Comparison of ENCODE assay signal across 11 cellular contexts in the genomic region with DNA sequence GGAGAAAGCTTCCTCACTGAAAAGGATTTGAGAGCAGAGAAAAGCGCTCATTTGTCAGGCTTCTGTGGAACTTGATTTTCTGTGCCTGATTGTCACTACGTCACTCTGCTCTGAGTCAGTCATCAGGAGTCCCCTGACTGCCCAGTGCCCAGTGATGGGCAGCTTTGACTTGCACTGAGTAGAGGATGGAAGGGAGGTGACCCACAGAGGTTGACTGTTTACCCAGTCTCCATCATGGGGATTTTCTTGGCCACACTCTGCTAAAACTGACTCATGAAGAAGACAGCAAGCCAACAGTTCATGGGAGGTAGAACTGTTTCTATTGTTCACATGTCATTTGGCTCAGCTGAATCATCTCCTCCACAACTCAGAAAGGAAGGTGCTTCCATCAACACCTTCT.
A peak's percentile ranks its signal among the peaks of the same experiment; 100 is the strongest.
DNase-seq lines count a peak whose midpoint lies in the region; ATAC-seq lines count a peak whose summit lies in the region.
"Had no signal": no experiment of that assay in that cellular context is flagged by ENCODE, and none has a peak within 500 bp of the region (broad histone marks: within the 10 kb centered on the region; RNA-seq: fewer than 3 reads in every experiment).

No MANE protein-coding gene starts in this region.

- no peak overlapping the region for H3K4me3 ChIP-seq in neuronal stem cell (ENCODE audit: low read length in 2 of 2)
- H3K4me3 ChIP-seq: SJCRH30, transverse colon had no signal

- no peaks in the 10 kb centered on the region for H3K79me1 ChIP-seq in neuronal stem cell (ENCODE audit: low read depth, low read length)

- H2BK15ac ChIP-seq in neuronal stem cell (ENCODE audit: low read length) = no peak overlapping the region

- peaks cover 3% of the 10 kb centered on the region for H3K27me3 Mint-ChIP-seq in activated CD4-positive, alpha-beta T cell treated with anti-CD3 and anti-CD28 coated beads for 36 hours
- H3K27me3 Mint-ChIP-seq in activated T-helper 1 cell treated with anti-CD3 and anti-CD28 coated beads, Interleukin-12 subunit alpha, Interleukin-12 subunit beta, Interleukin-2, Interleukin-4 antibody, amounts not matched to agents 30 ng/mL and 10 ng/mL and 1 ng/mL, durations not matched to agents 14 hours and 24 hours and 36 hours (ENCODE audit: insufficient read depth) = peaks cover 8% of the 10 kb centered on the region

- no peak overlapping the region for H2BK12ac ChIP-seq in neuronal stem cell (ENCODE audit: low read length)

- no peak overlapping the region for H3K4ac ChIP-seq in neuronal stem cell (ENCODE audit: low read length)

- no peak overlapping the region for H2AK5ac ChIP-seq in neuronal stem cell (ENCODE audit: low read depth, low read length)

- H3K27ac ChIP-seq in neuronal stem cell (replicated peaks; ENCODE audit: low read length) = no peak overlapping the region
- H3K27ac ChIP-seq: SJCRH30, transverse colon had no signal

- H4K91ac ChIP-seq in neuronal stem cell (ENCODE audit: low read depth, low read length, poor library complexity) = no peak overlapping the region

- peak; percentile 91 for ATAC-seq in activated CD4-positive, alpha-beta T cell treated with anti-CD3 and anti-CD28 coated beads for 36 hours
- ATAC-seq in HG02763 (IDR thresholded peaks at IDR 0.05; ENCODE audit: unreplicated experiment) (peak; percentile 34), HG02884 (IDR thresholded peaks at IDR 0.05; ENCODE audit: unreplicated experiment) (no peak)

- no peak overlapping the region for H2BK5ac ChIP-seq in neuronal stem cell (ENCODE audit: low read length)

- peaks cover 0 to 4% of the 10 kb centered on the region in 2 donors for H3K4me1 ChIP-seq in neuronal stem cell (ENCODE audit: control insufficient read depth in 2 of 2, insufficient read depth in 1 of 2, low read depth in 1 of 2, low read length in 2 of 2)
- H3K4me1 ChIP-seq: transverse colon had no signal

- H3K18ac ChIP-seq in neuronal stem cell (ENCODE audit: low read length) = no peak overlapping the region

- H3K4me2 ChIP-seq in neuronal stem cell (ENCODE audit: insufficient read depth, low read length, poor library complexity, severe bottlenecking) = no peak overlapping the region

- CTCF ChIA-PET in activated CD4-positive, alpha-beta T cell treated with anti-CD3 and anti-CD28 coated beads for 36 hours (lab: Charles Lee) = interaction anchor here (0.5 to 0.8 kb wide), 2 partner anchors 14 to 517 kb away, joined by 3 read pairs; no protein-coding TSS in a partner anchor

- peaks cover 56% of the 10 kb centered on the region for H3K4me1 Mint-ChIP-seq in activated CD4-positive, alpha-beta T cell treated with anti-CD3 and anti-CD28 coated beads for 36 hours
- peaks cover 65% of the 10 kb centered on the region for H3K4me1 Mint-ChIP-seq in activated T-helper 1 cell treated with anti-CD3 and anti-CD28 coated beads, Interleukin-12 subunit alpha, Interleukin-12 subunit beta, Interleukin-2, Interleukin-4 antibody, amounts not matched to agents 30 ng/mL and 10 ng/mL and 1 ng/mL, durations not matched to agents 14 hours and 24 hours and 36 hours (ENCODE audit: low read depth)

- WGBS in neuronal stem cell (ENCODE audit: extremely low coverage in 2 of 2, insufficient read length in 2 of 2, insufficient replicate concordance in 1 of 2), 2 donors = no CpG with 5 or more reads among the region's 2 CpGs

- no peaks in the 10 kb centered on the region for H3K27me3 ChIP-seq in neuronal stem cell (ENCODE audit: control insufficient read depth in 3 of 3, insufficient read depth in 3 of 3, low read depth in 1 of 3, low read length in 3 of 3)
- H3K27me3 ChIP-seq: SJCRH30, transverse colon had no signal

- H4K8ac ChIP-seq in neuronal stem cell (ENCODE audit: low read depth, low read length) = no peak overlapping the region

- H2AFZ ChIP-seq in neuronal stem cell (ENCODE audit: low read length) = no peak overlapping the region

- DNase-seq in activated CD4-positive, alpha-beta T cell treated with anti-CD3 and anti-CD28 coated beads for 36 hours = peak; percentile 51
- DNase-seq in activated CD4-positive, alpha-beta T cell treated with anti-CD3 and anti-CD28 coated beads for 1 hour = no peak
- no peak for DNase-seq in activated T-helper 1 cell treated with anti-CD3 and anti-CD28 coated beads, Interleukin-12 subunit alpha, Interleukin-12 subunit beta, Interleukin-2, Interleukin-4 antibody, amounts not matched to agents 30 ng/mL and 10 ng/mL and 1 ng/mL, durations not matched to agents 14 hours and 24 hours and 36 hours (ENCODE audit: low spot score)
- DNase-seq in lung microvascular endothelial cell (ENCODE audit: low read depth in 2 of 2) = peak; percentile 95 to 96
- no peak for DNase-seq in neuronal stem cell (ENCODE audit: low spot score)
- DNase-seq in mesenteric fat pad (ENCODE audit: low spot score) = no peak
- DNase-seq: NCI-H146, SJCRH30, transverse colon had no signal

- no peak overlapping the region for H3K9ac ChIP-seq in neuronal stem cell (ENCODE audit: low read depth, low read length, poor library complexity)

- H3K36me3 Mint-ChIP-seq in activated CD4-positive, alpha-beta T cell treated with anti-CD3 and anti-CD28 coated beads for 36 hours (ENCODE audit: low read depth) = no peaks in the 10 kb centered on the region
- H3K36me3 Mint-ChIP-seq in activated T-helper 1 cell treated with anti-CD3 and anti-CD28 coated beads, Interleukin-12 subunit alpha, Interleukin-12 subunit beta, Interleukin-2, Interleukin-4 antibody, amounts not matched to agents 30 ng/mL and 10 ng/mL and 1 ng/mL, durations not matched to agents 14 hours and 24 hours and 36 hours (ENCODE audit: low read depth) = peaks cover 4% of the 10 kb centered on the region

- POLR2A ChIA-PET in activated CD4-positive, alpha-beta T cell treated with anti-CD3 and anti-CD28 coated beads for 36 hours (lab: Charles Lee) = interaction anchor here (0.8 kb wide), 1 partner anchor 22 kb away, joined by 3 read pairs; no protein-coding TSS in a partner anchor

- no peak overlapping the region for H2BK120ac ChIP-seq in neuronal stem cell (ENCODE audit: low read depth, low read length)

- H3K27ac Mint-ChIP-seq in activated CD4-positive, alpha-beta T cell treated with anti-CD3 and anti-CD28 coated beads for 36 hours = peak overlapping the region; percentile 52
- peak overlapping the region; percentile 24 for H3K27ac Mint-ChIP-seq in activated T-helper 1 cell treated with anti-CD3 and anti-CD28 coated beads, Interleukin-12 subunit alpha, Interleukin-12 subunit beta, Interleukin-2, Interleukin-4 antibody, amounts not matched to agents 30 ng/mL and 10 ng/mL and 1 ng/mL, durations not matched to agents 14 hours and 24 hours and 36 hours

- no peaks in the 10 kb centered on the region for H3K9me3 Mint-ChIP-seq in activated CD4-positive, alpha-beta T cell treated with anti-CD3 and anti-CD28 coated beads for 36 hours (ENCODE audit: low read depth)
- H3K9me3 Mint-ChIP-seq in activated T-helper 1 cell treated with anti-CD3 and anti-CD28 coated beads, Interleukin-12 subunit alpha, Interleukin-12 subunit beta, Interleukin-2, Interleukin-4 antibody, amounts not matched to agents 30 ng/mL and 10 ng/mL and 1 ng/mL, durations not matched to agents 14 hours and 24 hours and 36 hours = peaks cover 3% of the 10 kb centered on the region

- no peak overlapping the region for H3K14ac ChIP-seq in neuronal stem cell (ENCODE audit: low read length)

- H3K4me3 Mint-ChIP-seq in activated CD4-positive, alpha-beta T cell treated with anti-CD3 and anti-CD28 coated beads for 36 hours = no peak overlapping the region
- H3K4me3 Mint-ChIP-seq in activated T-helper 1 cell treated with anti-CD3 and anti-CD28 coated beads, Interleukin-12 subunit alpha, Interleukin-12 subunit beta, Interleukin-2, Interleukin-4 antibody, amounts not matched to agents 30 ng/mL and 10 ng/mL and 1 ng/mL, durations not matched to agents 14 hours and 24 hours and 36 hours = no peak overlapping the region

- H3K9me3 ChIP-seq in neuronal stem cell (replicated peaks in 1 of 2; ENCODE audit: control insufficient read depth in 2 of 2, insufficient read depth in 1 of 2, low read depth in 1 of 2, low read length in 2 of 2) = no peaks in the 10 kb centered on the region
- H3K9me3 ChIP-seq: SJCRH30, transverse colon had no signal

- intact Hi-C loops in activated CD4-positive, alpha-beta T cell treated with anti-CD3 and anti-CD28 coated beads for 36 hours (cut with DNase I, micrococcal nuclease) = no loop called here
- intact Hi-C loops in activated T-helper 1 cell treated with anti-CD3 and anti-CD28 coated beads, Interleukin-12 subunit alpha, Interleukin-12 subunit beta, Interleukin-2, Interleukin-4 antibody, amounts not matched to agents 30 ng/mL and 10 ng/mL and 1 ng/mL, durations not matched to agents 14 hours and 24 hours and 36 hours (cut with micrococcal nuclease) = loop anchor here (1.0 to 2.0 kb wide), 4 partner anchors 15 to 82 kb away; a partner anchor contains a TSS

- H3K36me3 ChIP-seq in neuronal stem cell (replicated peaks in 1 of 2; ENCODE audit: control insufficient read depth in 2 of 2, insufficient read depth in 2 of 2, low read length in 2 of 2) = no peaks in the 10 kb centered on the region
- H3K36me3 ChIP-seq: SJCRH30, transverse colon had no signal

- no peak overlapping the region for H3K23ac ChIP-seq in neuronal stem cell (ENCODE audit: low read depth, low read length, poor library complexity)

Comparison
In these comparisons a context has a peak if more than half of its experiments do, and no peak if none do; other contexts are left out.
1. DNase-seq: peak in activated CD4-positive, alpha-beta T cell treated with anti-CD3 and anti-CD28 coated beads for 36 hours (single experiment) and lung microvascular endothelial cell (2 of 2); none in activated CD4-positive, alpha-beta T cell treated with anti-CD3 and anti-CD28 coated beads for 1 hour (single experiment), activated T-helper 1 cell treated with anti-CD3 and anti-CD28 coated beads, Interleukin-12 subunit alpha, Interleukin-12 subunit beta, Interleukin-2, Interleukin-4 antibody, amounts not matched to agents 30 ng/mL and 10 ng/mL and 1 ng/mL, durations not matched to agents 14 hours and 24 hours and 36 hours (single experiment), neuronal stem cell (single experiment) and mesenteric fat pad (single experiment).